22 cellular contexts compared by ENCODE assay signal in genomic region chr7:151648429-151648828, GRCh38.
A peak's percentile ranks its signal among the peaks of the same experiment; 100 is the strongest.
DNase-seq lines count a peak whose midpoint lies in the region; ATAC-seq, FAIRE-seq and TF ChIP-seq lines count a peak whose summit lies in the region.
"Had no signal": no experiment of that assay in that cellular context is flagged by ENCODE, and none has a peak within 500 bp of the region (broad histone marks: within the 10 kb centered on the region; RNA-seq: fewer than 3 reads in every experiment).

No MANE protein-coding gene starts in this region.

- TF ChIP-seq EP300 in HepG2 (IDR thresholded peaks at IDR 0.05; ENCODE audit: low read depth in 2 of 2, low read length in 2 of 2): no peak
- TF ChIP-seq EP300 in HepG2 (CRISPR knock-in tag; IDR thresholded peaks at IDR 0.05; ENCODE audit: borderline replicate concordance): no peak

- no peak for FAIRE-seq in HepG2 (lab: Jason Lieb, UNC)
- FAIRE-seq: A549, D721Med had no signal

- H3K27ac ChIP-seq in liver (ENCODE audit: low read depth in 1 of 2, low read length in 2 of 2) (peak overlapping the region; percentile 7 to 63), HepG2 (ENCODE audit: extremely low read length, insufficient read depth, low read length) (no peak overlapping the region), fibroblast of lung (ENCODE audit: insufficient read depth, low read length) (no peak overlapping the region)
- H3K27ac ChIP-seq: KMS-11, Peyer's patch had no signal

- no peak overlapping the region for H3K4me2 ChIP-seq in HepG2 (ENCODE audit: low read depth, low read length)
- H3K4me2 ChIP-seq in fibroblast of lung (ENCODE audit: extremely low read depth, insufficient read depth, low read length): peak overlapping the region; percentile 38
- H3K4me2 ChIP-seq in skeletal muscle satellite cell (ENCODE audit: low read length): peak overlapping the region; percentile 59
- H3K4me2 ChIP-seq: A549, KMS-11 had no signal

- no peaks in the 10 kb centered on the region for H3K27me3 Mint-ChIP-seq in WTC11 (ENCODE audit: low read depth)
- H3K27me3 Mint-ChIP-seq: B cell; CD4-positive, alpha-beta memory T cell had no signal

- H3K4me3 ChIP-seq in liver (ENCODE audit: low read depth in 1 of 3, low read length in 3 of 3) (no peak overlapping the region), HepG2 (replicated peaks in 1 of 3; ENCODE audit: insufficient read depth in 1 of 3, low read depth in 2 of 3, low read length in 3 of 3) (no peak overlapping the region), fibroblast of lung (replicated peaks in 1 of 4; ENCODE audit: control extremely low read depth in 1 of 4, insufficient read depth in 1 of 4, low read depth in 3 of 4, low read length in 4 of 4) (no peak overlapping the region), skeletal muscle satellite cell (ENCODE audit: low read length) (no peak overlapping the region)
- H3K4me3 ChIP-seq: A549, Peyer's patch had no signal

- no peak for TF ChIP-seq POLR2A in HepG2 (IDR thresholded peaks at IDR 0.05; ENCODE audit: insufficient read depth in 1 of 2, low read depth in 2 of 2, low read length in 2 of 2)

- TF ChIP-seq RAD21 in liver (IDR thresholded peaks at IDR 0.05): no peak
- TF ChIP-seq RAD21 in HepG2 (CRISPR knock-in tag; IDR thresholded peaks at IDR 0.05): no peak

- H3K4me1 Mint-ChIP-seq in WTC11: peaks cover 5% of the 10 kb centered on the region; the same call in 1 of the 2 replicates
- H3K4me1 Mint-ChIP-seq: B cell; CD4-positive, alpha-beta memory T cell had no signal

- H2AFZ ChIP-seq in HepG2 (ENCODE audit: low read length) (no peak overlapping the region), fibroblast of lung (ENCODE audit: low read length) (no peak overlapping the region)

- intact Hi-C loops in HepG2 (cut with micrococcal nuclease; ENCODE audit: unreplicated experiment): no loop called here

- H3K9me3 ChIP-seq in liver (ENCODE audit: control insufficient read depth in 4 of 4, low read length in 3 of 4) (no peaks in the 10 kb centered on the region), HepG2 (ENCODE audit: low read length) (no peaks in the 10 kb centered on the region), fibroblast of lung (ENCODE audit: control insufficient read depth, insufficient read depth, low read depth, low read length) (no peaks in the 10 kb centered on the region), skeletal muscle satellite cell (replicated peaks; ENCODE audit: low read length) (no peaks in the 10 kb centered on the region)
- H3K9me3 ChIP-seq: Peyer's patch had no signal

- BruUV-seq in HepG2 (replicated peaks; lab: Mats Ljungman, UMichigan): no TSS peak

- H3K27me3 ChIP-seq in liver (ENCODE audit: control insufficient read depth in 4 of 4, insufficient read depth in 4 of 4, low read length in 3 of 4) (no peaks in the 10 kb centered on the region), HepG2 (ENCODE audit: control insufficient read depth in 1 of 2, insufficient read depth in 2 of 2, low read length in 2 of 2) (peaks cover 0 to 8% of the 10 kb centered on the region in 2 experiments; a peak in 1 of 5 replicates), fibroblast of lung (ENCODE audit: control insufficient read depth, insufficient read depth, low read length) (no peaks in the 10 kb centered on the region), skeletal muscle satellite cell (ENCODE audit: control insufficient read depth, insufficient read depth, low read length) (no peaks in the 10 kb centered on the region)
- H3K27me3 ChIP-seq: Peyer's patch had no signal

- DNase-seq in HepG2 (ENCODE audit: low spot score) (no peak), NCI-H2227 (lab: John Stamatoyannopoulos, UW; ENCODE audit: unreplicated experiment) (peak; percentile 53), fibroblast of lung (ENCODE audit: low read depth in 2 of 2) (peak in 1 of 2 donors; percentile 65), WTC11 (ENCODE audit: low spot score) (no peak), D341Med (ENCODE audit: low spot score) (no peak)
- DNase-seq: CD4-positive, alpha-beta memory T cell; DMS79 treated with DMSO at 0.1 percent for 48 hours; GF-D8; NCI-H1436; NCI-H2029 treated with DMSO at 0.1 percent for 48 hours; NCI-H446 treated with DMSO at 0.1 percent for 48 hours; NCI-H774; Peyer's patch; SHP77 had no signal

- H3K4me1 ChIP-seq in liver (ENCODE audit: control insufficient read depth in 4 of 4, insufficient read depth in 4 of 4, low read length in 3 of 4) (peaks cover 0 to 11% (median 4%) of the 10 kb centered on the region in 4 donors), HepG2 (ENCODE audit: insufficient read depth, low read length) (no peaks in the 10 kb centered on the region), fibroblast of lung (ENCODE audit: control insufficient read depth, extremely low read depth, insufficient read depth, low read length) (peaks cover 11% of the 10 kb centered on the region), skeletal muscle satellite cell (ENCODE audit: control insufficient read depth, insufficient read depth, low read length) (peaks cover 32% of the 10 kb centered on the region)

- H3K4me3 Mint-ChIP-seq in WTC11: no peak overlapping the region
- H3K4me3 Mint-ChIP-seq: B cell; CD4-positive, alpha-beta memory T cell had no signal

- H3K9me3 Mint-ChIP-seq in WTC11: peaks cover 23% of the 10 kb centered on the region

- in situ Hi-C loops in HepG2 (cut with HindIII; ENCODE audit: extremely low pct_ligation_motif_present, low pct_unique_long_range_greater_than_20kb): no loop called here

- no peak overlapping the region for H3K9ac ChIP-seq in liver (ENCODE audit: low read depth in 1 of 2, low read length in 2 of 2)
- H3K9ac ChIP-seq in HepG2 (ENCODE audit: insufficient read depth, low read depth, low read length): no peak overlapping the region
- no peak overlapping the region for H3K9ac ChIP-seq in fibroblast of lung (ENCODE audit: insufficient read depth, low read length)
- H3K9ac ChIP-seq in skeletal muscle satellite cell (ENCODE audit: low read depth, low read length): no peak overlapping the region
- H3K9ac ChIP-seq: KMS-11 had no signal

- CTCF ChIA-PET in HepG2 (lab: Yijun Ruan, JAX; ENCODE audit: low intra/inter-chr PET ratio, low total read pairs) (no interaction called here), WTC11 (lab: Charles Lee) (no interaction called here)

- POLR2A ChIA-PET in HepG2 (lab: Yijun Ruan, JAX): no interaction called here
- POLR2A ChIA-PET in WTC11 (lab: Charles Lee): no interaction called here

- H3K36me3 ChIP-seq in liver (ENCODE audit: control insufficient read depth in 4 of 4, insufficient read depth in 3 of 4, low read depth in 1 of 4, low read length in 3 of 4) (peaks cover 0 to 5% (median 0%) of the 10 kb centered on the region in 4 donors), HepG2 (replicated peaks in 1 of 2; ENCODE audit: control insufficient read depth in 1 of 2, insufficient read depth in 2 of 2, low read length in 2 of 2) (no peaks in the 10 kb centered on the region), fibroblast of lung (ENCODE audit: control insufficient read depth, insufficient read depth, low read length) (no peaks in the 10 kb centered on the region), skeletal muscle satellite cell (ENCODE audit: insufficient read depth, low read length) (no peaks in the 10 kb centered on the region)
- H3K36me3 ChIP-seq: Peyer's patch had no signal

- H3K79me2 ChIP-seq in HepG2 (ENCODE audit: insufficient read depth, low read length) (no peaks in the 10 kb centered on the region), fibroblast of lung (ENCODE audit: control insufficient read depth, insufficient read depth, low read length) (no peaks in the 10 kb centered on the region)

- peaks cover 10% of the 10 kb centered on the region for H3K36me3 Mint-ChIP-seq in WTC11

- no peak overlapping the region for H3K27ac Mint-ChIP-seq in WTC11
- H3K27ac Mint-ChIP-seq: B cell had no signal

- 95% methylated on average over 6 of the region's 6 CpGs for WGBS in liver
- WGBS in HepG2 (ENCODE audit: low lambda C conversion rate): 34% methylated on average over 6 of the region's 6 CpGs

- ATAC-seq in HepG2 (no peak), WTC11 (no peak), GM21447 (IDR thresholded peaks at IDR 0.05; ENCODE audit: unreplicated experiment) (no peak)
- ATAC-seq: A549, SK-N-SH treated with all-trans-retinoic acid at 6 μM for 48 hours had no signal

- H4K20me1 ChIP-seq in HepG2 (ENCODE audit: insufficient read depth, low read length) (no peaks in the 10 kb centered on the region), fibroblast of lung (ENCODE audit: control insufficient read depth, extremely low read depth, insufficient read depth, low read length) (no peaks in the 10 kb centered on the region)

- TF ChIP-seq CTCF in liver (IDR thresholded peaks at IDR 0.05; ENCODE audit: low read depth, low read length, missing input control): no peak
- TF ChIP-seq CTCF in HepG2 (CRISPR knock-in tag; IDR thresholded peaks at IDR 0.05): no peak
- no peak for TF ChIP-seq CTCF in fibroblast of lung (conservative IDR thresholded peaks at IDR 0.05 in 1 of 2, IDR thresholded peaks at IDR 0.05 in 1 of 2; ENCODE audit: low read depth in 1 of 2, low read length in 2 of 2)
- no peak for TF ChIP-seq CTCF in WTC11 (IDR thresholded peaks at IDR 0.05)

TF ChIP-seq in liver, 16 proteins besides CTCF, POLR2A, EP300 and RAD21 (continues in another document):
- TF ChIP-seq EGR1 (IDR thresholded peaks at IDR 0.05; ENCODE audit: low read depth in 2 of 2): no peak
- no peak for TF ChIP-seq MAX (IDR thresholded peaks at IDR 0.05)
- TF ChIP-seq YY1 (IDR thresholded peaks at IDR 0.05): no peak
- no peak for TF ChIP-seq NR2F2 (IDR thresholded peaks at IDR 0.05)
- no peak for TF ChIP-seq RXRA (IDR thresholded peaks at IDR 0.05)

TF ChIP-seq in HepG2, 621 proteins besides CTCF, POLR2A, EP300 and RAD21 (continues in another document):
- TF ChIP-seq ZNF879 (CRISPR knock-in tag; IDR thresholded peaks at IDR 0.05) (no peak), KLF16 (CRISPR knock-in tag; IDR thresholded peaks at IDR 0.05) (no peak), FOSL1 (CRISPR knock-in tag; IDR thresholded peaks at IDR 0.05; ENCODE audit: borderline replicate concordance) (no peak), ATF5 (CRISPR knock-in tag; IDR thresholded peaks at IDR 0.05; ENCODE audit: low read depth) (no peak)

Comparison
In these comparisons a context has a peak if more than half of its experiments do, and no peak if none do; other contexts are left out.
1. H3K27ac ChIP-seq: peak in liver (2 of 2); none in HepG2 (single experiment) and fibroblast of lung (single experiment).